1 cellular context compared by ENCODE assay signal in genomic region chr7:157010588-157011332, GRCh38.
A peak's percentile ranks its signal among the peaks of the same experiment; 100 is the strongest.
TF ChIP-seq lines count a peak whose summit lies in the region.

TSS of gene MNX1 (minus strand) at chr7:157010663. CDS start at chr7:157010350, 313 bp downstream.

TF ChIP-seq in HepG2, 621 proteins besides CTCF, POLR2A, EP300 and RAD21 (continued from another document and continues in another):
- no peak for TF ChIP-seq ZNF10 (CRISPR knock-in tag; IDR thresholded peaks at IDR 0.05; ENCODE audit: borderline replicate concordance, low read depth)
- TF ChIP-seq NFRKB (IDR thresholded peaks at IDR 0.05): no peak
- 0 out of 4 replicates have a peak, but pooled peaks of 1 of the 2 experiments have one; percentile 18 for TF ChIP-seq ATF4 (CRISPR knock-in tag; IDR thresholded peaks at IDR 0.05)
- TF ChIP-seq ZNF234 (CRISPR knock-in tag; conservative IDR thresholded peaks at IDR 0.05): no peak
- no peak for TF ChIP-seq ZNF34 (CRISPR knock-in tag; IDR thresholded peaks at IDR 0.05; ENCODE audit: borderline replicate concordance)
- TF ChIP-seq POLR2G (IDR thresholded peaks at IDR 0.05; ENCODE audit: low read depth, low read length): peak; percentile 67
- TF ChIP-seq ASH2L (IDR thresholded peaks at IDR 0.05; ENCODE audit: insufficient read length, low read depth, low read length): peak; percentile 37
- no peak for TF ChIP-seq ZFP37 (CRISPR knock-in tag; IDR thresholded peaks at IDR 0.05; ENCODE audit: borderline replicate concordance)
- TF ChIP-seq SP2 (CRISPR knock-in tag; IDR thresholded peaks at IDR 0.05): peak; percentile 60; the same call in 1 of the 2 replicates
- TF ChIP-seq ARNT (IDR thresholded peaks at IDR 0.05): no peak
- TF ChIP-seq PLSCR1 (CRISPR knock-in tag; IDR thresholded peaks at IDR 0.05; ENCODE audit: borderline replicate concordance): no peak
- TF ChIP-seq HIC2 (CRISPR knock-in tag; IDR thresholded peaks at IDR 0.05; ENCODE audit: low read depth): no peak
- no peak for TF ChIP-seq ZFP36 (IDR thresholded peaks at IDR 0.05; ENCODE audit: borderline replicate concordance, low read depth, low read length, partially characterized antibody)
- peak; percentile 35 for TF ChIP-seq ZNF563 (CRISPR knock-in tag; IDR thresholded peaks at IDR 0.05)
- no peak for TF ChIP-seq ZBTB7B (CRISPR knock-in tag; IDR thresholded peaks at IDR 0.05)
- TF ChIP-seq ZNF652 (CRISPR knock-in tag; IDR thresholded peaks at IDR 0.05; ENCODE audit: borderline replicate concordance, low read depth): no peak
- TF ChIP-seq REST (IDR thresholded peaks at IDR 0.05; ENCODE audit: borderline replicate concordance in 1 of 2, low read depth in 1 of 2, low read length in 2 of 2): no peak
- TF ChIP-seq GLI4 (CRISPR knock-in tag; IDR thresholded peaks at IDR 0.05; ENCODE audit: borderline replicate concordance): no peak
- no peak for TF ChIP-seq ZNF12 (CRISPR knock-in tag; IDR thresholded peaks at IDR 0.05)
- TF ChIP-seq RNF219 (CRISPR knock-in tag; IDR thresholded peaks at IDR 0.05): no peak
- no peak for TF ChIP-seq HOXA5 (CRISPR knock-in tag; IDR thresholded peaks at IDR 0.05)
- TF ChIP-seq SRSF9 (IDR thresholded peaks at IDR 0.05; ENCODE audit: borderline replicate concordance, insufficient read depth, low read depth, low read length, poor library complexity, severe bottlenecking): no peak
- no peak for TF ChIP-seq ZNF44 (CRISPR knock-in tag; IDR thresholded peaks at IDR 0.05)
- TF ChIP-seq ARID4A (CRISPR knock-in tag; IDR thresholded peaks at IDR 0.05; ENCODE audit: borderline replicate concordance): peak; percentile 40; the same call in 1 of the 2 replicates
- TF ChIP-seq ZNF280B (CRISPR knock-in tag; IDR thresholded peaks at IDR 0.05; ENCODE audit: borderline replicate concordance): no peak
- TF ChIP-seq SMYD3 (CRISPR knock-in tag; IDR thresholded peaks at IDR 0.05): no peak
- 0 out of 2 replicates have a peak, but pooled peaks have one; percentile 47 for TF ChIP-seq ZBTB2 (CRISPR knock-in tag; IDR thresholded peaks at IDR 0.05; ENCODE audit: low read depth)
- no peak for TF ChIP-seq HDAC6 (IDR thresholded peaks at IDR 0.05; ENCODE audit: low read depth, low read length)
- no peak for TF ChIP-seq ZNF710 (CRISPR knock-in tag; IDR thresholded peaks at IDR 0.05; ENCODE audit: borderline replicate concordance)
- no peak for TF ChIP-seq TBL1XR1 (IDR thresholded peaks at IDR 0.05; ENCODE audit: borderline replicate concordance, low read length, partially characterized antibody)
- TF ChIP-seq NCOA2 (CRISPR knock-in tag; IDR thresholded peaks at IDR 0.05): no peak
- no peak for TF ChIP-seq ZBTB49 (CRISPR knock-in tag; IDR thresholded peaks at IDR 0.05; ENCODE audit: borderline replicate concordance)
- no peak for TF ChIP-seq KLF15 (CRISPR knock-in tag; IDR thresholded peaks at IDR 0.05; ENCODE audit: borderline replicate concordance)
- no peak; the same call in 2 of the 3 replicates for TF ChIP-seq MXI1 (IDR thresholded peaks at IDR 0.05; ENCODE audit: borderline replicate concordance, low read depth, low read length)
- TF ChIP-seq ZKSCAN1 (IDR thresholded peaks at IDR 0.05; ENCODE audit: low read length): no peak
- no peak for TF ChIP-seq NFE2L2 (IDR thresholded peaks at IDR 0.05; ENCODE audit: low read length)
